16 cellular contexts compared by ENCODE assay signal in the genomic region with DNA sequence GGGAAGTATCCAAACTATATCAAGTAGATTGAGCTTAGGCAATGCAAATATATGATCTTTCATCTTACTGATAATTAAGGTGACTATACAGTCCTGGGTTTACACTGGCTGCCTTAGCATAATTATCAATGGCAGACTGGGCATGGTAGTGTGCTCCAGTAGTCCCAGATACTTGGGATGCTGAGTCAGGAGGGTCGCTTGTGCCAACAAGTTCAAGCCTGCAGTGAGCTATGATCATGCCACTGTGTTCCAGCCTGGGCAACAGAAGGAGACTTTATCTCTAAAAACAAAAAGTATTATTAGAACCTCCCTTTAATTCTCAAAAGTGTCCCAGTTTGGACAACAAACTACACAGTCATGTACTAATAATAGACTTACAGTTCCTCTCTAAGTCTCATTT.
DNase-seq lines count a peak whose midpoint lies in the region; ATAC-seq and TF ChIP-seq lines count a peak whose summit lies in the region.
"Had no signal": no experiment of that assay in that cellular context is flagged by ENCODE, and none has a peak within 500 bp of the region (broad histone marks: within the 10 kb centered on the region; RNA-seq: fewer than 3 reads in every experiment).

No MANE protein-coding gene starts in this region.

- H3K27ac ChIP-seq in thoracic aorta, result peak overlapping the region in 1 of 2 donors; percentile 20
- H3K27ac ChIP-seq: BLaER1, GM23248 had no signal

- no peak overlapping the region for H3K27ac Mint-ChIP-seq in activated naive CD8-positive, alpha-beta T cell treated with anti-CD3 and anti-CD28 coated beads, Interleukin-2, amount 50 U/mL, for 24 hours
- H3K27ac Mint-ChIP-seq in activated T-cell treated with anti-CD3 and anti-CD28 coated beads, Interleukin-2, amount 50 U/mL, for 24 hours, result no peak overlapping the region
- H3K27ac Mint-ChIP-seq: CD14-positive monocyte; CD4-positive, alpha-beta memory T cell had no signal

- H3K9me3 ChIP-seq in MG63 (no peaks in the 10 kb centered on the region), thoracic aorta (no peaks in the 10 kb centered on the region)
- H3K9me3 ChIP-seq: BLaER1, HAP-1 had no signal

- no peaks in the 10 kb centered on the region for H3K9me3 Mint-ChIP-seq in activated naive CD8-positive, alpha-beta T cell treated with anti-CD3 and anti-CD28 coated beads, Interleukin-2, amount 50 U/mL, for 24 hours
- no peaks in the 10 kb centered on the region for H3K9me3 Mint-ChIP-seq in activated T-cell treated with anti-CD3 and anti-CD28 coated beads, Interleukin-2, amount 50 U/mL, for 24 hours
- H3K9me3 Mint-ChIP-seq: CD4-positive, alpha-beta memory T cell had no signal

- no peak overlapping the region for H3K4me3 ChIP-seq in MG63
- H3K4me3 ChIP-seq in epithelial cell of esophagus (ENCODE audit: low read length), result no peak overlapping the region
- H3K4me3 ChIP-seq in thoracic aorta, result no peak overlapping the region
- H3K4me3 ChIP-seq: BLaER1, GM23248, HAP-1 had no signal

- H3K36me3 ChIP-seq in MG63 (no peaks in the 10 kb centered on the region), thoracic aorta (no peaks in the 10 kb centered on the region)
- H3K36me3 ChIP-seq: BLaER1, HAP-1 had no signal

- no peak for TF ChIP-seq CTCF in epithelial cell of esophagus (IDR thresholded peaks at IDR 0.05; ENCODE audit: insufficient read depth, low read depth, low read length, missing control alignments)
- no peak for TF ChIP-seq CTCF in thoracic aorta (IDR thresholded peaks at IDR 0.05)

- ATAC-seq in left cardiac atrium, result peak; percentile 30 to 38
- peak; percentile 69 for ATAC-seq in thoracic aorta (ENCODE audit: insufficient number of reproducible peaks, low FRiP score, low read depth)
- ATAC-seq in activated naive CD8-positive, alpha-beta T cell treated with anti-CD3 and anti-CD28 coated beads, Interleukin-2, amount 50 U/mL, for 24 hours, result no peak

- H3K4me1 ChIP-seq in thoracic aorta (ENCODE audit: control insufficient read depth in 1 of 2, low read depth in 2 of 2), result peaks cover 4 to 19% of the 10 kb centered on the region in 2 donors
- H3K4me1 ChIP-seq: BLaER1, HAP-1 had no signal

- peaks cover 5% of the 10 kb centered on the region for H3K4me1 Mint-ChIP-seq in activated naive CD8-positive, alpha-beta T cell treated with anti-CD3 and anti-CD28 coated beads, Interleukin-2, amount 50 U/mL, for 24 hours
- H3K4me1 Mint-ChIP-seq in activated T-cell treated with anti-CD3 and anti-CD28 coated beads, Interleukin-2, amount 50 U/mL, for 24 hours (ENCODE audit: low read depth), result no peaks in the 10 kb centered on the region
- H3K4me1 Mint-ChIP-seq: CD4-positive, alpha-beta memory T cell had no signal

- H3K36me3 Mint-ChIP-seq in activated naive CD8-positive, alpha-beta T cell treated with anti-CD3 and anti-CD28 coated beads, Interleukin-2, amount 50 U/mL, for 24 hours (ENCODE audit: low read depth), result no peaks in the 10 kb centered on the region
- no peaks in the 10 kb centered on the region for H3K36me3 Mint-ChIP-seq in activated T-cell treated with anti-CD3 and anti-CD28 coated beads, Interleukin-2, amount 50 U/mL, for 24 hours (ENCODE audit: low read depth)
- H3K36me3 Mint-ChIP-seq: CD14-positive monocyte; CD4-positive, alpha-beta memory T cell had no signal

- H3K27me3 ChIP-seq in MG63, result no peaks in the 10 kb centered on the region
- H3K27me3 ChIP-seq in thoracic aorta (replicated peaks; ENCODE audit: insufficient read depth), result no peaks in the 10 kb centered on the region
- H3K27me3 ChIP-seq: BLaER1 had no signal

- no peaks in the 10 kb centered on the region for H3K27me3 Mint-ChIP-seq in activated naive CD8-positive, alpha-beta T cell treated with anti-CD3 and anti-CD28 coated beads, Interleukin-2, amount 50 U/mL, for 24 hours
- H3K27me3 Mint-ChIP-seq in activated T-cell treated with anti-CD3 and anti-CD28 coated beads, Interleukin-2, amount 50 U/mL, for 24 hours, result no peaks in the 10 kb centered on the region

- intact Hi-C loops in left cardiac atrium (cut with DNase I), result no loop called here
- intact Hi-C loops in cardiac septum (cut with DNase I), result no loop called here

- DNase-seq in left cardiac atrium, result peak; percentile 25
- no peak for DNase-seq in cardiac septum (ENCODE audit: low spot score)
- DNase-seq in MG63, result peak; percentile 15
- peak; percentile 61 for DNase-seq in epithelial cell of esophagus (ENCODE audit: low read depth)
- no peak for DNase-seq in thoracic aorta (ENCODE audit: low spot score)
- no peak for DNase-seq in activated naive CD8-positive, alpha-beta T cell treated with anti-CD3 and anti-CD28 coated beads, Interleukin-2, amount 50 U/mL, for 24 hours
- no peak for DNase-seq in activated T-cell treated with anti-CD3 and anti-CD28 coated beads, Interleukin-2, amount 50 U/mL, for 24 hours
- DNase-seq: 8988T; CD4-positive, alpha-beta memory T cell; DMS153; DMS79; GDM1; GM23248 had no signal

- no peak overlapping the region for H3K4me3 Mint-ChIP-seq in activated naive CD8-positive, alpha-beta T cell treated with anti-CD3 and anti-CD28 coated beads, Interleukin-2, amount 50 U/mL, for 24 hours
- no peak overlapping the region for H3K4me3 Mint-ChIP-seq in activated T-cell treated with anti-CD3 and anti-CD28 coated beads, Interleukin-2, amount 50 U/mL, for 24 hours
- H3K4me3 Mint-ChIP-seq: CD14-positive monocyte; CD4-positive, alpha-beta memory T cell had no signal

Comparison
In these comparisons a context has a peak if more than half of its experiments do, and no peak if none do; other contexts are left out.
1. DNase-seq: peak in left cardiac atrium (single experiment), MG63 (single experiment) and epithelial cell of esophagus (single experiment); none in cardiac septum (single experiment), thoracic aorta (single experiment), activated naive CD8-positive, alpha-beta T cell treated with anti-CD3 and anti-CD28 coated beads, Interleukin-2, amount 50 U/mL, for 24 hours (single experiment) and activated T-cell treated with anti-CD3 and anti-CD28 coated beads, Interleukin-2, amount 50 U/mL, for 24 hours (single experiment).